1 cellular context compared by ENCODE assay signal in genomic region chr3:159865042-159865579, GRCh38.
TF ChIP-seq lines count a peak whose summit lies in the region.

No MANE protein-coding gene starts in this region.

TF ChIP-seq in HEK293, 187 proteins besides CTCF, POLR2A, EP300 and RAD21 (continued from another document):
- TF ChIP-seq TCF7L2 (IDR thresholded peaks at IDR 0.05; ENCODE audit: borderline replicate concordance, low read depth, low read length) (no peak), ZNF843 (tag by site-specific recombination; IDR thresholded peaks at IDR 0.05) (peak; percentile 92), PRDM10 (tag by site-specific recombination; IDR thresholded peaks at IDR 0.05) (peak; percentile 49; the same call in 1 of the 2 replicates)
